Comparison of ENCODE assay signal across 7 cellular contexts in genomic region chr10:31697271-31698168, GRCh38.
DNase-seq lines count a peak whose midpoint lies in the region; ATAC-seq and TF ChIP-seq lines count a peak whose summit lies in the region.

No MANE protein-coding gene starts in this region.

- H3K27ac ChIP-seq in thoracic aorta = peak overlapping the region; percentile 97 to 99

- no peak for TF ChIP-seq CTCF in thoracic aorta (IDR thresholded peaks at IDR 0.05)

- H3K9me3 ChIP-seq in thoracic aorta = no peaks in the 10 kb centered on the region

- peak; percentile 87 for ATAC-seq in thoracic aorta (ENCODE audit: insufficient number of reproducible peaks, low FRiP score, low read depth)
- ATAC-seq in GM19395 (IDR thresholded peaks at IDR 0.05; ENCODE audit: unreplicated experiment) = no peak
- no peak for ATAC-seq in HG03045 (IDR thresholded peaks at IDR 0.05; ENCODE audit: unreplicated experiment)

- no peaks in the 10 kb centered on the region for H3K36me3 ChIP-seq in thoracic aorta

- no peaks in the 10 kb centered on the region for H3K27me3 ChIP-seq in thoracic aorta (replicated peaks; ENCODE audit: insufficient read depth)

- peak overlapping the region; percentile 62 for H3K4me3 ChIP-seq in thoracic aorta

- DNase-seq in NCI-H2081 treated with DMSO at 0.1 percent for 48 hours (lab: John Stamatoyannopoulos, UW) (peak; percentile 6), cerebellum (ENCODE audit: low spot score) (peak; percentile 54), lung microvascular endothelial cell (ENCODE audit: low read depth in 2 of 2) (peak; percentile 91 to 97), thoracic aorta (ENCODE audit: low spot score) (peak; percentile 85)
- no peak for DNase-seq in activated CD8-positive, alpha-beta memory T cell treated with anti-CD3 and anti-CD28 coated beads, Interleukin-2, amount 50 U/mL, for 48 hours

- peaks cover 38 to 63% of the 10 kb centered on the region in 2 donors for H3K4me1 ChIP-seq in thoracic aorta (ENCODE audit: control insufficient read depth in 1 of 2, low read depth in 2 of 2)
